ENCODE assay signal across 8 cellular contexts in the genomic region with DNA sequence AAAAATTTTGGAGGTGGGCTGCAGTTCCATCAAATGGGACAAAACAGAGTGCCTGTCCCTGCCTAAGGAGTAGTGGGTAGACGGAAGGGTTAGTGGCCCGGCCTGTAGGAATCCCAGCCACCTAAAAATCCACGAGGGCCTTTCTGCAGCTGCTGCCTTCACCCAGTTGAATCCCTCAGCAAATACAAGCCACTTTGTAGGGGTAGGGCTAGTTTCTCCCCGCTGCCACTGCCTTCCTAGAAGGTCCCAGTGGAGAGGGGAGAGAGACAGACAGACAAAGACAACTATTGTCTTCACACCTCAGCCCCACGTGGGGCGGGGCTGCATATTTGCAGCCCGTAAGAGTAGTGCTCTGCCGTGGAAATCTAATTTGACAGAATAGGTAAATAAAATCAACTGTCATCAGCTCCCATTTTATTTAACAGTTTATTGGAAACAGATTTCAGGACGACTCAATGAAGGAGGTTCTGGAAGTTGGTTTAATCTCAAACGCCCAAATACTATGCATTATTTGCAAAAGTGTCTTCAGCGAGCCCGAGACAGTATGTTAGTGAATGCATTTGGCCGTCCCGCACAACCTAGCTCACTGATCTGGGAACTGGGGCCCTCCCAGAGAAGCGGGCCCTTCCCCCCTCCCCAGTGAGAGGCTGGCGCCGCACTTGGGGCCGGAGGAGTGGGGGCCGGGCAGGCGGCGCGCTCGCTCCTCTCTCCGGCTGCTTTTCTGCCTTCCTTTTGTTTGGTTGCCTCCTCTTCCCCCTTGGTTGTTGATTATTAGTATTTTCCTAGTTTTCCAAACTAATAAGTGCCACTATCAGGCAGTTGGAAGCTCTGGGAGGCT.
DNase-seq lines count a peak whose midpoint lies in the region; ATAC-seq and TF ChIP-seq lines count a peak whose summit lies in the region.

No MANE protein-coding gene starts in this region.

- in situ Hi-C loops in ACHN (cut with HindIII; ENCODE audit: low pct_ligation_motif_present, low pct_unique_long_range_greater_than_20kb, low sequenced_read_pairs) = no loop called here

- peak overlapping the region; percentile 85 for H3K4me3 ChIP-seq in coronary artery
- peak overlapping the region; percentile 55 for H3K4me3 ChIP-seq in lower lobe of right lung
- H3K4me3 ChIP-seq in subcutaneous abdominal adipose tissue (ENCODE audit: low read depth in 1 of 5, low read length in 5 of 5) = peak overlapping the region; percentile 55 to 86 (median 79)

- peaks cover 10% of the 10 kb centered on the region for H3K4me1 ChIP-seq in lower lobe of right lung
- peaks cover 0 to 16% (median 15%) of the 10 kb centered on the region in 5 donors for H3K4me1 ChIP-seq in subcutaneous abdominal adipose tissue (ENCODE audit: control insufficient read depth in 5 of 5, insufficient read depth in 5 of 5, low read length in 5 of 5)

- TF ChIP-seq CTCF in coronary artery (IDR thresholded peaks at IDR 0.05) (no peak), lower lobe of right lung (IDR thresholded peaks at IDR 0.05) (no peak)

- peak; percentile 56 to 59 for ATAC-seq in lower lobe of right lung

- intact Hi-C loops in lower lobe of right lung (cut with DNase I) = no loop called here

- H3K27me3 ChIP-seq in lower lobe of right lung (ENCODE audit: low read depth) (peaks cover 28% of the 10 kb centered on the region), subcutaneous abdominal adipose tissue (ENCODE audit: control insufficient read depth in 5 of 5, insufficient read depth in 4 of 5, low read length in 5 of 5) (no peaks in the 10 kb centered on the region)

- H3K27ac ChIP-seq in coronary artery (no peak overlapping the region), lower lobe of right lung (no peak overlapping the region), subcutaneous abdominal adipose tissue (ENCODE audit: low read depth, low read length) (no peak overlapping the region)

- DNase-seq in NCI-H69 (lab: John Stamatoyannopoulos, UW) = peak; percentile 72
- DNase-seq in coronary artery (ENCODE audit: low spot score) = no peak
- DNase-seq in lower lobe of right lung = no peak
- DNase-seq in ACHN = no peak
- no peak for DNase-seq in activated CD4-positive, CD25-positive, alpha-beta regulatory T cell treated with anti-CD3 and anti-CD28 coated beads, Interleukin-2, amount 50 U/mL, for 72 hours
- no peak for DNase-seq in activated gamma-delta T cell (lab: John Stamatoyannopoulos, UW)
- no peak for DNase-seq in effector CD8-positive, alpha-beta T cell (lab: John Stamatoyannopoulos, UW)

- peak overlapping the region in 4 of 5 donors; percentile 17 to 79 (median 40) for H3K9ac ChIP-seq in subcutaneous abdominal adipose tissue (ENCODE audit: low read length in 5 of 5)

- H3K36me3 ChIP-seq in lower lobe of right lung = no peaks in the 10 kb centered on the region
- H3K36me3 ChIP-seq in subcutaneous abdominal adipose tissue (ENCODE audit: control insufficient read depth in 5 of 5, insufficient read depth in 5 of 5, low read length in 5 of 5) = no peaks in the 10 kb centered on the region

- H3K9me3 ChIP-seq in lower lobe of right lung = no peaks in the 10 kb centered on the region
- no peaks in the 10 kb centered on the region for H3K9me3 ChIP-seq in subcutaneous abdominal adipose tissue (ENCODE audit: control insufficient read depth in 5 of 5, low read length in 5 of 5)
